In the genomic region with DNA sequence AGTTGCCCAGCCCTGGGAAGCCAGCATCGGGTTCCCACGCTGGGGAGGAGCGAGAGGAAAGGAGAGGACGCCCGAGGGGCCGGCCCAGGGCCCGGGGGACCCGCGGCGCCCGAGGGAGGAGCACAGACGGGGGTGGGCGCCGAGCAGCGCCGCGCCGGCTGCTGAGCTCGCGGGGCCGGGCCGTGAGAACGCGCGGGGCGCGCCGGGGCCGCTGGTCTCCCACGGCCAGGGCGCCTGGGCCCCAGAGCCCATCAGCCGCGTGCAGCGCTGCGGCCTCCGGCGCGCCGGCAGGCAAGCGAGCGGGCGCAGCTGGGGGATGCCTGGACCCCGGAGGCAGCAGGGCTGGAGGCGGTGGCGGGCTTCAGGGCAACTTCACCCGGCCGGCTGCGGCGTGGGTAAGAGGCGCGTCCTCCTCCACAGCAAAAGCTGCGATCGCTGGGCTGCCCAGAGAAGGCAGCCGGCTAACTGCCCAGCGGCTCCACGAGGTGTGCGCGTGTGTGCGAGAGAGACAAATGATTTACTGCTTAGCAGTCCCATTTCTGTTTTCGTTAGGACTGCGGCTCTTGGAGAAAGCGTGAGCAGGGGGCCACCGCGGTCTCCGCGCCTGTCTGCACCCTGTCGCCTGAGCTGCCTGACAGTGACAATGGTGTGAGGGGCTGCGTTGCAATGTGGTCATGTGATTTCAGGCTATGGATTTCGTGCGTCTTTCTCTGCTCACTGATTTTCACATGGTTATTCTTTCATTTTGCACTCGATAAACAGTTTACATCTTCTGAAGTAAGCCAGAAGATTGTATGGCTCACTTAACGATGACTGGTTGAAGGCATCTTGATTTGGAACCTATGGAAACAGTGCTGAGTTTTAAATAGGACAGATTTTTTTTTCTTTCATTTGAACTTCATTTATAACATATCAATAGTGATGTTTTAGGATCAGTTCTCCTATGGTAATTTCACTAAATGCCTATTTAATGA, we compare ENCODE assay signal across 8 cellular contexts. TPM values are rescaled to one million over a fixed set of nuclear protein-coding genes. Genes with fewer than 3 reads are reported as not detected.
DNase-seq lines count a peak whose midpoint lies in the region; ATAC-seq and TF ChIP-seq lines count a peak whose summit lies in the region.

No MANE protein-coding gene starts in this region.

- ATAC-seq in GM19035 (IDR thresholded peaks at IDR 0.05; ENCODE audit: unreplicated experiment) (peak; percentile 53), HG03159 (IDR thresholded peaks at IDR 0.05; ENCODE audit: unreplicated experiment) (peak; percentile 48)

- no peak for TF ChIP-seq POLR2A in lower leg skin (IDR thresholded peaks at IDR 0.05)

- DNase-seq in CD1c-positive myeloid dendritic cell (ENCODE audit: extremely low spot score): peak; percentile 43
- DNase-seq in SHP77 treated with DMSO at 0.1 percent for 48 hours (lab: John Stamatoyannopoulos, UW): peak; percentile 20
- peak; percentile 75 for DNase-seq in ecto neural progenitor cell (ENCODE audit: low spot score)
- DNase-seq in lower leg skin (ENCODE audit: low spot score in 2 of 2): peak in 1 of 2 donors; percentile 87
- peak in 36 of 49 donors; percentile 1 to 65 (median 20) for DNase-seq in substantia nigra (lab: John Stamatoyannopoulos, UW)
- DNase-seq in G401 (ENCODE audit: low spot score): no peak

- in situ Hi-C loops in G401 (cut with HindIII; ENCODE audit: low sequenced_read_pairs): no loop called here

- intact Hi-C loops in lower leg skin (cut with DNase I; ENCODE audit: low total_unique reads): no loop called here

- no peak for TF ChIP-seq CTCF in lower leg skin (IDR thresholded peaks at IDR 0.05)

- H3K27ac ChIP-seq in substantia nigra (ENCODE audit: low read depth, low read length, poor library complexity, severe bottlenecking): peak overlapping the region; percentile 42

- H3K4me3 ChIP-seq in lower leg skin (ENCODE audit: low read depth, poor library complexity, severe bottlenecking): peak overlapping the region; percentile 53

- 2 to 3% methylated on average over 30 to 46 of the region's 72 CpGs for WGBS in lower leg skin, 2 donors

RNA-seq across cellular contexts. Expression of gene GUCY1A1, which starts 1.2 kb away (rescaled TPM):
- total RNA-seq in lower leg skin: 10 to 100 TPM in 2 of 4 donors, 1 to 10 TPM in 2; 1.5 to 12.9 (median 9.2) TPM
- 25.7 and 29.0 TPM in 2 replicates for total RNA-seq in G401 (2014; rRNA removed; shearing (Covaris generic))
